ENCODE assay signal across 1 cellular context in genomic region chr21:42466700-42467612, GRCh38.
TF ChIP-seq lines count a peak whose summit lies in the region.

No MANE protein-coding gene starts in this region.

TF ChIP-seq in GM12878, 131 proteins besides CTCF, POLR2A, EP300 and RAD21 (continues in another document):
- TF ChIP-seq ZNF592 (IDR thresholded peaks at IDR 0.05) (no peak), BMI1 (IDR thresholded peaks at IDR 0.05; ENCODE audit: borderline replicate concordance) (peak; percentile 45; the same call in 1 of the 2 replicates), EED (IDR thresholded peaks at IDR 0.05; ENCODE audit: low read depth) (peak; percentile 78), SIX5 (IDR thresholded peaks at IDR 0.05; ENCODE audit: low read depth, low read length, severe bottlenecking) (no peak), ATF7 (IDR thresholded peaks at IDR 0.05; ENCODE audit: low read depth) (peak; percentile 63), IKZF2 (IDR thresholded peaks at IDR 0.05) (peak; percentile 69 to 70; a peak in 3 of 4 replicates), CEBPZ (IDR thresholded peaks at IDR 0.05; ENCODE audit: low read depth, low read length) (no peak), NBN (IDR thresholded peaks at IDR 0.05) (peak; percentile 49; the same call in 1 of the 2 replicates), MEF2B (IDR thresholded peaks at IDR 0.05; ENCODE audit: partially characterized antibody, poor library complexity, severe bottlenecking) (peak; percentile 55), HCFC1 (IDR thresholded peaks at IDR 0.05; ENCODE audit: low read length) (no peak), PKNOX1 (IDR thresholded peaks at IDR 0.05) (no peak), IRF5 (IDR thresholded peaks at IDR 0.05; ENCODE audit: borderline replicate concordance) (peak; percentile 23; the same call in 1 of the 2 replicates), MLLT1 (IDR thresholded peaks at IDR 0.05) (peak; percentile 81), YY1 (IDR thresholded peaks at IDR 0.05; ENCODE audit: low read depth, low read length) (peak; percentile 55; the same call in 1 of the 2 replicates), NKRF (conservative IDR thresholded peaks at IDR 0.05) (no peak), STAT3 (IDR thresholded peaks at IDR 0.05; ENCODE audit: low read depth, low read length) (0 out of 2 replicates have a peak, but pooled peaks have one; percentile 58), RB1 (IDR thresholded peaks at IDR 0.05; ENCODE audit: borderline replicate concordance) (no peak), BHLHE40 (IDR thresholded peaks at IDR 0.05; ENCODE audit: borderline replicate concordance in 1 of 2, low read depth in 2 of 2, low read length in 1 of 2) (peak; percentile 60 to 67; a peak in 3 of 4 replicates), SKIL (IDR thresholded peaks at IDR 0.05; ENCODE audit: low read depth, poor library complexity, severe bottlenecking) (peak; percentile 77), CREM (IDR thresholded peaks at IDR 0.05; ENCODE audit: low read depth) (peak; percentile 32; the same call in 1 of the 2 replicates), BACH1 (IDR thresholded peaks at IDR 0.05; ENCODE audit: borderline replicate concordance) (no peak), ZNF687 (IDR thresholded peaks at IDR 0.05) (peak; percentile 39; the same call in 1 of the 2 replicates), CBFB (IDR thresholded peaks at IDR 0.05; ENCODE audit: low read depth) (peak; percentile 88), PBX3 (IDR thresholded peaks at IDR 0.05; ENCODE audit: insufficient replicate concordance, low read depth, low read length) (peak; percentile 61), CBX5 (IDR thresholded peaks at IDR 0.05; ENCODE audit: low read depth) (no peak), SMC3 (IDR thresholded peaks at IDR 0.05; ENCODE audit: borderline replicate concordance, low read length) (peak; percentile 76; the same call in 1 of the 2 replicates), ZBTB33 (IDR thresholded peaks at IDR 0.05) (no peak), MTA2 (IDR thresholded peaks at IDR 0.05; ENCODE audit: low read depth) (peak; percentile 50; the same call in 1 of the 2 replicates), ETV6 (conservative IDR thresholded peaks at IDR 0.05 in 1 of 2, IDR thresholded peaks at IDR 0.05 in 1 of 2; ENCODE audit: borderline replicate concordance in 1 of 2, low read depth in 1 of 2) (no peak)
